ENCODE assay signal across 1 cellular context in the genomic region with DNA sequence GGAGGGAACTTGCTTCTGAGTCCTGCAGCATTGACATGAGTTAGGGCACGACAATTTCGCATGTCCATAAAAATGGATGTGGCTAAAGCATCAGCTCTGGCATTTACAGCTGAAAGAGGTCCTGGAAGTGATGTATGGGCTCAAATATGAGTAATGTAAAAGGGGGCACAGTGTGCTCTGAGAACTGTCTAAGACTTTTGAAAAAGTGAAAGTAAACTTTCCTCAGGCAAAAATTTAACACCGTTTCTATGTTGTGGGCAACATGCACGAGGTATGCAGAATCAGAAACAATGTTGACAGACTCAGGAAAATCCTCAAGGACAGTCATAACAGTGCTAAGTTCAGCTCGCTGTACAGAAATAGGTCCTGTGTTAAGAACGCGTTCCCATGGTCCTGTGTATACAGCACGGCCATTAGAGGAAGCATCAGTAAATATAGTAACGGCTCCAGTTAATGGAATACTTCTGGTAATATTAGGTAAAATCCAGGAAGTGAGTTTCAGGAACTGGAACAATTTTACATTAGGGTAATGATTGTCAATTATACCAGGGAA.
TF ChIP-seq lines count a peak whose summit lies in the region.

No MANE protein-coding gene starts in this region.

TF ChIP-seq in HepG2, 621 proteins besides CTCF, POLR2A, EP300 and RAD21 (continued from another document and continues in another):
- TF ChIP-seq, protein P1, sequence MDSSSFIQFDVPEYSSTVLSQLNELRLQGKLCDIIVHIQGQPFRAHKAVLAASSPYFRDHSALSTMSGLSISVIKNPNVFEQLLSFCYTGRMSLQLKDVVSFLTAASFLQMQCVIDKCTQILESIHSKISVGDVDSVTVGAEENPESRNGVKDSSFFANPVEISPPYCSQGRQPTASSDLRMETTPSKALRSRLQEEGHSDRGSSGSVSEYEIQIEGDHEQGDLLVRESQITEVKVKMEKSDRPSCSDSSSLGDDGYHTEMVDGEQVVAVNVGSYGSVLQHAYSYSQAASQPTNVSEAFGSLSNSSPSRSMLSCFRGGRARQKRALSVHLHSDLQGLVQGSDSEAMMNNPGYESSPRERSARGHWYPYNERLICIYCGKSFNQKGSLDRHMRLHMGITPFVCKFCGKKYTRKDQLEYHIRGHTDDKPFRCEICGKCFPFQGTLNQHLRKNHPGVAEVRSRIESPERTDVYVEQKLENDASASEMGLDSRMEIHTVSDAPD (CRISPR knock-in tag; IDR thresholded peaks at IDR 0.05), result no peak
- TF ChIP-seq XBP1 (CRISPR knock-in tag; IDR thresholded peaks at IDR 0.05), result no peak
- TF ChIP-seq, protein P2, sequence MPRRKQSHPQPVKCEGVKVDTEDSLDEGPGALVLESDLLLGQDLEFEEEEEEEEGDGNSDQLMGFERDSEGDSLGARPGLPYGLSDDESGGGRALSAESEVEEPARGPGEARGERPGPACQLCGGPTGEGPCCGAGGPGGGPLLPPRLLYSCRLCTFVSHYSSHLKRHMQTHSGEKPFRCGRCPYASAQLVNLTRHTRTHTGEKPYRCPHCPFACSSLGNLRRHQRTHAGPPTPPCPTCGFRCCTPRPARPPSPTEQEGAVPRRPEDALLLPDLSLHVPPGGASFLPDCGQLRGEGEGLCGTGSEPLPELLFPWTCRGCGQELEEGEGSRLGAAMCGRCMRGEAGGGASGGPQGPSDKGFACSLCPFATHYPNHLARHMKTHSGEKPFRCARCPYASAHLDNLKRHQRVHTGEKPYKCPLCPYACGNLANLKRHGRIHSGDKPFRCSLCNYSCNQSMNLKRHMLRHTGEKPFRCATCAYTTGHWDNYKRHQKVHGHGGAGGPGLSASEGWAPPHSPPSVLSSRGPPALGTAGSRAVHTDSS (CRISPR knock-in tag; conservative IDR thresholded peaks at IDR 0.05), result no peak
- no peak for TF ChIP-seq ZNF761 (CRISPR knock-in tag; conservative IDR thresholded peaks at IDR 0.05)
- TF ChIP-seq ZNF558 (CRISPR knock-in tag; IDR thresholded peaks at IDR 0.05; ENCODE audit: borderline replicate concordance), result no peak
- no peak for TF ChIP-seq SPEN (CRISPR knock-in tag; IDR thresholded peaks at IDR 0.05; ENCODE audit: low read depth)
- peak; percentile 29; the same call in 1 of the 2 replicates for TF ChIP-seq RXRB (CRISPR knock-in tag; IDR thresholded peaks at IDR 0.05; ENCODE audit: borderline replicate concordance)
- no peak for TF ChIP-seq SP2 (CRISPR knock-in tag; IDR thresholded peaks at IDR 0.05)
- TF ChIP-seq ZNF33A (CRISPR knock-in tag; IDR thresholded peaks at IDR 0.05; ENCODE audit: borderline replicate concordance), result no peak
- peak; percentile 69; the same call in 1 of the 2 replicates for TF ChIP-seq POGZ (CRISPR knock-in tag; IDR thresholded peaks at IDR 0.05)
- no peak for TF ChIP-seq GPN1 (CRISPR knock-in tag; IDR thresholded peaks at IDR 0.05; ENCODE audit: borderline replicate concordance)
- no peak for TF ChIP-seq ZNF17 (CRISPR knock-in tag; IDR thresholded peaks at IDR 0.05)
- TF ChIP-seq AKAP8 (CRISPR knock-in tag; IDR thresholded peaks at IDR 0.05), result no peak
- TF ChIP-seq IRF2 (CRISPR knock-in tag; IDR thresholded peaks at IDR 0.05), result peak; percentile 60
- TF ChIP-seq, protein P3, sequence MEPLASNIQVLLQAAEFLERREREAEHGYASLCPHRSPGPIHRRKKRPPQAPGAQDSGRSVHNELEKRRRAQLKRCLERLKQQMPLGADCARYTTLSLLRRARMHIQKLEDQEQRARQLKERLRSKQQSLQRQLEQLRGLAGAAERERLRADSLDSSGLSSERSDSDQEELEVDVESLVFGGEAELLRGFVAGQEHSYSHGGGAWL (CRISPR knock-in tag; IDR thresholded peaks at IDR 0.05), result no peak
- TF ChIP-seq YEATS4 (CRISPR knock-in tag; IDR thresholded peaks at IDR 0.05; ENCODE audit: borderline replicate concordance), result no peak
- TF ChIP-seq TOE1 (CRISPR knock-in tag; IDR thresholded peaks at IDR 0.05), result no peak
- TF ChIP-seq KDM5A (IDR thresholded peaks at IDR 0.05; ENCODE audit: borderline replicate concordance, low read length), result no peak
- TF ChIP-seq, protein P4, sequence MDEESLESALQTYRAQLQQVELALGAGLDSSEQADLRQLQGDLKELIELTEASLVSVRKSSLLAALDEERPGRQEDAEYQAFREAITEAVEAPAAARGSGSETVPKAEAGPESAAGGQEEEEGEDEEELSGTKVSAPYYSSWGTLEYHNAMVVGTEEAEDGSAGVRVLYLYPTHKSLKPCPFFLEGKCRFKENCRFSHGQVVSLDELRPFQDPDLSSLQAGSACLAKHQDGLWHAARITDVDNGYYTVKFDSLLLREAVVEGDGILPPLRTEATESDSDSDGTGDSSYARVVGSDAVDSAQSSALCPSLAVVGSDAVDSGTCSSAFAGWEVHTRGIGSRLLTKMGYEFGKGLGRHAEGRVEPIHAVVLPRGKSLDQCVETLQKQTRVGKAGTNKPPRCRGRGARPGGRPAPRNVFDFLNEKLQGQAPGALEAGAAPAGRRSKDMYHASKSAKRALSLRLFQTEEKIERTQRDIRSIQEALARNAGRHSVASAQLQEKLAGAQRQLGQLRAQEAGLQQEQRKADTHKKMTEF (CRISPR knock-in tag; IDR thresholded peaks at IDR 0.05), result 0 out of 2 replicates have a peak, but pooled peaks have one; percentile 25
- no peak for TF ChIP-seq NR2F6 (IDR thresholded peaks at IDR 0.05)
- no peak for TF ChIP-seq NR2F6 (CRISPR knock-in tag; IDR thresholded peaks at IDR 0.05)
- TF ChIP-seq, protein P5, sequence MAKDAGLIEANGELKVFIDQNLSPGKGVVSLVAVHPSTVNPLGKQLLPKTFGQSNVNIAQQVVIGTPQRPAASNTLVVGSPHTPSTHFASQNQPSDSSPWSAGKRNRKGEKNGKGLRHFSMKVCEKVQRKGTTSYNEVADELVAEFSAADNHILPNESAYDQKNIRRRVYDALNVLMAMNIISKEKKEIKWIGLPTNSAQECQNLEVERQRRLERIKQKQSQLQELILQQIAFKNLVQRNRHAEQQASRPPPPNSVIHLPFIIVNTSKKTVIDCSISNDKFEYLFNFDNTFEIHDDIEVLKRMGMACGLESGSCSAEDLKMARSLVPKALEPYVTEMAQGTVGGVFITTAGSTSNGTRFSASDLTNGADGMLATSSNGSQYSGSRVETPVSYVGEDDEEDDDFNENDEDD (CRISPR knock-in tag; IDR thresholded peaks at IDR 0.05; ENCODE audit: borderline replicate concordance), result no peak
- peak; percentile 78 for TF ChIP-seq HNF4A (CRISPR knock-in tag; IDR thresholded peaks at IDR 0.05)
- TF ChIP-seq HNRNPH1 (optimal IDR thresholded peaks at IDR 0.05; ENCODE audit: low read depth, low read length), result no peak
- TF ChIP-seq CEBPG (CRISPR knock-in tag; IDR thresholded peaks at IDR 0.05), result 0 out of 2 replicates have a peak, but pooled peaks have one; percentile 34
- no peak for TF ChIP-seq RBFOX2 (IDR thresholded peaks at IDR 0.05; ENCODE audit: low read depth, low read length)
- no peak for TF ChIP-seq ZNF431 (CRISPR knock-in tag; IDR thresholded peaks at IDR 0.05; ENCODE audit: borderline replicate concordance, low read depth)
- no peak; the same call in 1 of the 2 replicates for TF ChIP-seq KLF11 (CRISPR knock-in tag; IDR thresholded peaks at IDR 0.05)
- no peak for TF ChIP-seq ZNF557 (CRISPR knock-in tag; IDR thresholded peaks at IDR 0.05)
- TF ChIP-seq, protein P6, sequence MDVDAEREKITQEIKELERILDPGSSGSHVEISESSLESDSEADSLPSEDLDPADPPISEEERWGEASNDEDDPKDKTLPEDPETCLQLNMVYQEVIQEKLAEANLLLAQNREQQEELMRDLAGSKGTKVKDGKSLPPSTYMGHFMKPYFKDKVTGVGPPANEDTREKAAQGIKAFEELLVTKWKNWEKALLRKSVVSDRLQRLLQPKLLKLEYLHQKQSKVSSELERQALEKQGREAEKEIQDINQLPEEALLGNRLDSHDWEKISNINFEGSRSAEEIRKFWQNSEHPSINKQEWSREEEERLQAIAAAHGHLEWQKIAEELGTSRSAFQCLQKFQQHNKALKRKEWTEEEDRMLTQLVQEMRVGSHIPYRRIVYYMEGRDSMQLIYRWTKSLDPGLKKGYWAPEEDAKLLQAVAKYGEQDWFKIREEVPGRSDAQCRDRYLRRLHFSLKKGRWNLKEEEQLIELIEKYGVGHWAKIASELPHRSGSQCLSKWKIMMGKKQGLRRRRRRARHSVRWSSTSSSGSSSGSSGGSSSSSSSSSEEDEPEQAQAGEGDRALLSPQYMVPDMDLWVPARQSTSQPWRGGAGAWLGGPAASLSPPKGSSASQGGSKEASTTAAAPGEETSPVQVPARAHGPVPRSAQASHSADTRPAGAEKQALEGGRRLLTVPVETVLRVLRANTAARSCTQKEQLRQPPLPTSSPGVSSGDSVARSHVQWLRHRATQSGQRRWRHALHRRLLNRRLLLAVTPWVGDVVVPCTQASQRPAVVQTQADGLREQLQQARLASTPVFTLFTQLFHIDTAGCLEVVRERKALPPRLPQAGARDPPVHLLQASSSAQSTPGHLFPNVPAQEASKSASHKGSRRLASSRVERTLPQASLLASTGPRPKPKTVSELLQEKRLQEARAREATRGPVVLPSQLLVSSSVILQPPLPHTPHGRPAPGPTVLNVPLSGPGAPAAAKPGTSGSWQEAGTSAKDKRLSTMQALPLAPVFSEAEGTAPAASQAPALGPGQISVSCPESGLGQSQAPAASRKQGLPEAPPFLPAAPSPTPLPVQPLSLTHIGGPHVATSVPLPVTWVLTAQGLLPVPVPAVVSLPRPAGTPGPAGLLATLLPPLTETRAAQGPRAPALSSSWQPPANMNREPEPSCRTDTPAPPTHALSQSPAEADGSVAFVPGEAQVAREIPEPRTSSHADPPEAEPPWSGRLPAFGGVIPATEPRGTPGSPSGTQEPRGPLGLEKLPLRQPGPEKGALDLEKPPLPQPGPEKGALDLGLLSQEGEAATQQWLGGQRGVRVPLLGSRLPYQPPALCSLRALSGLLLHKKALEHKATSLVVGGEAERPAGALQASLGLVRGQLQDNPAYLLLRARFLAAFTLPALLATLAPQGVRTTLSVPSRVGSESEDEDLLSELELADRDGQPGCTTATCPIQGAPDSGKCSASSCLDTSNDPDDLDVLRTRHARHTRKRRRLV (CRISPR knock-in tag; IDR thresholded peaks at IDR 0.05), result no peak
- no peak for TF ChIP-seq ARID2 (CRISPR knock-in tag; IDR thresholded peaks at IDR 0.05; ENCODE audit: borderline replicate concordance)
- TF ChIP-seq TGIF2 (CRISPR knock-in tag; IDR thresholded peaks at IDR 0.05), result 0 out of 2 replicates have a peak, but pooled peaks have one; percentile 42
- TF ChIP-seq, protein P7, sequence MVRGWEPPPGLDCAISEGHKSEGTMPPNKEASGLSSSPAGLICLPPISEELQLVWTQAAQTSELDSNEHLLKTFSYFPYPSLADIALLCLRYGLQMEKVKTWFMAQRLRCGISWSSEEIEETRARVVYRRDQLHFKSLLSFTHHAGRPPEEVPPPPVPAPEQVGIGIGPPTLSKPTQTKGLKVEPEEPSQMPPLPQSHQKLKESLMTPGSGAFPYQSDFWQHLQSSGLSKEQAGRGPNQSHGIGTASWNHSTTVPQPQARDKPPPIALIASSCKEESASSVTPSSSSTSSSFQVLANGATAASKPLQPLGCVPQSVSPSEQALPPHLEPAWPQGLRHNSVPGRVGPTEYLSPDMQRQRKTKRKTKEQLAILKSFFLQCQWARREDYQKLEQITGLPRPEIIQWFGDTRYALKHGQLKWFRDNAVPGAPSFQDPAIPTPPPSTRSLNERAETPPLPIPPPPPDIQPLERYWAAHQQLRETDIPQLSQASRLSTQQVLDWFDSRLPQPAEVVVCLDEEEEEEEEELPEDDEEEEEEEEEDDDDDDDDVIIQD (CRISPR knock-in tag; IDR thresholded peaks at IDR 0.05; ENCODE audit: low read depth), result peak; percentile 87; the same call in 1 of the 2 replicates
- TF ChIP-seq SKI (IDR thresholded peaks at IDR 0.05; ENCODE audit: partially characterized antibody), result peak; percentile 26
- TF ChIP-seq ZSCAN21 (CRISPR knock-in tag; IDR thresholded peaks at IDR 0.05; ENCODE audit: borderline replicate concordance), result no peak
- TF ChIP-seq, protein P8, sequence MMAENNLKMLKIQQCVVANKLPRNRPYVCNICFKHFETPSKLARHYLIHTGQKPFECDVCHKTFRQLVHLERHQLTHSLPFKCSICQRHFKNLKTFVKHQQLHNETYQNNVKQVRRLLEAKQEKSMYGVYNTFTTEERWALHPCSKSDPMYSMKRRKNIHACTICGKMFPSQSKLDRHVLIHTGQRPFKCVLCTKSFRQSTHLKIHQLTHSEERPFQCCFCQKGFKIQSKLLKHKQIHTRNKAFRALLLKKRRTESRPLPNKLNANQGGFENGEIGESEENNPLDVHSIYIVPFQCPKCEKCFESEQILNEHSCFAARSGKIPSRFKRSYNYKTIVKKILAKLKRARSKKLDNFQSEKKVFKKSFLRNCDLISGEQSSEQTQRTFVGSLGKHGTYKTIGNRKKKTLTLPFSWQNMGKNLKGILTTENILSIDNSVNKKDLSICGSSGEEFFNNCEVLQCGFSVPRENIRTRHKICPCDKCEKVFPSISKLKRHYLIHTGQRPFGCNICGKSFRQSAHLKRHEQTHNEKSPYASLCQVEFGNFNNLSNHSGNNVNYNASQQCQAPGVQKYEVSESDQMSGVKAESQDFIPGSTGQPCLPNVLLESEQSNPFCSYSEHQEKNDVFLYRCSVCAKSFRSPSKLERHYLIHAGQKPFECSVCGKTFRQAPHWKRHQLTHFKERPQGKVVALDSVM (CRISPR knock-in tag; IDR thresholded peaks at IDR 0.05), result no peak
- TF ChIP-seq, protein P9, sequence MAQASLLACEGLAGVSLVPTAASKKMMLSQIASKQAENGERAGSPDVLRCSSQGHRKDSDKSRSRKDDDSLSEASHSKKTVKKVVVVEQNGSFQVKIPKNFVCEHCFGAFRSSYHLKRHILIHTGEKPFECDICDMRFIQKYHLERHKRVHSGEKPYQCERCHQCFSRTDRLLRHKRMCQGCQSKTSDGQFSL (CRISPR knock-in tag; IDR thresholded peaks at IDR 0.05), result no peak
- TF ChIP-seq PAX8 (CRISPR knock-in tag; IDR thresholded peaks at IDR 0.05; ENCODE audit: borderline replicate concordance), result 0 out of 2 replicates have a peak, but pooled peaks have one; percentile 44
- TF ChIP-seq SMAD3 (CRISPR knock-in tag; IDR thresholded peaks at IDR 0.05), result 0 out of 2 replicates have a peak, but pooled peaks have one; percentile 32
- TF ChIP-seq, protein P10, sequence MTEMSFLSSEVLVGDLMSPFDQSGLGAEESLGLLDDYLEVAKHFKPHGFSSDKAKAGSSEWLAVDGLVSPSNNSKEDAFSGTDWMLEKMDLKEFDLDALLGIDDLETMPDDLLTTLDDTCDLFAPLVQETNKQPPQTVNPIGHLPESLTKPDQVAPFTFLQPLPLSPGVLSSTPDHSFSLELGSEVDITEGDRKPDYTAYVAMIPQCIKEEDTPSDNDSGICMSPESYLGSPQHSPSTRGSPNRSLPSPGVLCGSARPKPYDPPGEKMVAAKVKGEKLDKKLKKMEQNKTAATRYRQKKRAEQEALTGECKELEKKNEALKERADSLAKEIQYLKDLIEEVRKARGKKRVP (CRISPR knock-in tag; IDR thresholded peaks at IDR 0.05), result peak in 1 of 2 experiments; percentile 27; a peak in 1 of 4 replicates
- TF ChIP-seq, protein P11, sequence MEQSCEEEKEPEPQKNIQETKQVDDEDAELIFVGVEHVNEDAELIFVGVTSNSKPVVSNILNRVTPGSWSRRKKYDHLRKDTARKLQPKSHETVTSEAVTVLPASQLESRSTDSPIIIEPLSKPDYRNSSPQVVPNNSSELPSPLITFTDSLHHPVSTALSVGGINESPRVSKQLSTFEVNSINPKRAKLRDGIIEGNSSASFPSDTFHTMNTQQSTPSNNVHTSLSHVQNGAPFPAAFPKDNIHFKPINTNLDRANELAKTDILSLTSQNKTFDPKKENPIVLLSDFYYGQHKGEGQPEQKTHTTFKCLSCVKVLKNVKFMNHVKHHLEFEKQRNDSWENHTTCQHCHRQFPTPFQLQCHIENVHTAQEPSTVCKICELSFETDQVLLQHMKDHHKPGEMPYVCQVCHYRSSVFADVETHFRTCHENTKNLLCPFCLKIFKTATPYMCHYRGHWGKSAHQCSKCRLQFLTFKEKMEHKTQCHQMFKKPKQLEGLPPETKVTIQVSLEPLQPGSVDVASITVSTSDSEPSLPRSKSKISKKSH (CRISPR knock-in tag; IDR thresholded peaks at IDR 0.05; ENCODE audit: borderline replicate concordance), result no peak
- TF ChIP-seq ZNF766 (CRISPR knock-in tag; IDR thresholded peaks at IDR 0.05; ENCODE audit: borderline replicate concordance), result no peak
- TF ChIP-seq ZNF329 (CRISPR knock-in tag; IDR thresholded peaks at IDR 0.05; ENCODE audit: low read depth), result no peak
- TF ChIP-seq GATAD2A (CRISPR knock-in tag; IDR thresholded peaks at IDR 0.05), result peak; percentile 83
